Comparison of ENCODE assay signal across 8 cellular contexts in genomic region chr7:2757361-2757903, GRCh38.
DNase-seq lines count a peak whose midpoint lies in the region; ATAC-seq and TF ChIP-seq lines count a peak whose summit lies in the region.

No MANE protein-coding gene starts in this region.

- peak; percentile 2 for ATAC-seq in GM21717 (IDR thresholded peaks at IDR 0.05; ENCODE audit: unreplicated experiment)

- no peak overlapping the region for H3K9ac ChIP-seq in duodenal mucosa (ENCODE audit: low read depth in 1 of 2, low read length in 2 of 2)

- peak overlapping the region; percentile 22 for H3K27ac ChIP-seq in duodenal mucosa (ENCODE audit: low read depth, low read length)
- no peak overlapping the region for H3K27ac ChIP-seq in OCI-LY7 (ENCODE audit: low read depth, low read length, poor library complexity, severe bottlenecking)

- TF ChIP-seq CTCF in BJ (IDR thresholded peaks at IDR 0.05; ENCODE audit: insufficient read depth, low read depth, low read length), result no peak
- no peak for TF ChIP-seq CTCF in neural crest cell (conservative IDR thresholded peaks at IDR 0.05)
- no peak for TF ChIP-seq CTCF in GM13977 (IDR thresholded peaks at IDR 0.05; ENCODE audit: extremely low read depth, insufficient read depth, missing control alignments)
- no peak for TF ChIP-seq CTCF in OCI-LY7 (conservative IDR thresholded peaks at IDR 0.05; ENCODE audit: low read length)

- peak overlapping the region; percentile 8 for H3K4me3 Mint-ChIP-seq in neural crest cell

- no peak overlapping the region for H2AFZ ChIP-seq in OCI-LY7 (ENCODE audit: low read length)

- DNase-seq in BJ (ENCODE audit: low read depth) (no peak), neural crest cell (ENCODE audit: low read depth, low spot score) (no peak), GM13977 (ENCODE audit: low spot score) (no peak), KBM-7 (no peak), OCI-LY7 (ENCODE audit: low spot score) (no peak)

- no TSS peak for BruUV-seq in OCI-LY7 (replicated peaks; lab: Mats Ljungman, UMichigan)

- CTCF ChIA-PET in BJ (lab: Yijun Ruan, JAX), result interaction anchor here (1.0 to 1.7 kb wide), 5 partner anchors 14 to 108 kb away, joined by 3 to 6 read pairs (median 3); no protein-coding TSS in a partner anchor
- CTCF ChIA-PET in OCI-LY7 (lab: Charles Lee; ENCODE audit: unreplicated experiment), result no interaction called here

- in situ Hi-C loops in GM13977 (cut with MboI; ENCODE audit: low pct_unique_long_range_greater_than_20kb, low sequenced_read_pairs, unreplicated experiment), result no loop called here
- in situ Hi-C loops in KBM-7 (cut with MboI; ENCODE audit: low pct_unique_long_range_greater_than_20kb, low sequenced_read_pairs), result no loop called here

- H3K9me2 ChIP-seq in OCI-LY7 (ENCODE audit: insufficient read depth, low read length), result no peaks in the 10 kb centered on the region

- no peaks in the 10 kb centered on the region for H3K9me3 ChIP-seq in duodenal mucosa (ENCODE audit: control insufficient read depth in 1 of 2, low read length in 2 of 2)
- no peaks in the 10 kb centered on the region for H3K9me3 ChIP-seq in OCI-LY7 (ENCODE audit: low read length)

- H3K79me2 ChIP-seq in OCI-LY7 (ENCODE audit: insufficient read depth, low read depth, low read length), result no peaks in the 10 kb centered on the region

- H3K36me3 Mint-ChIP-seq in neural crest cell (ENCODE audit: low read depth), result peaks cover 18% of the 10 kb centered on the region

- intact Hi-C loops in OCI-LY7 (cut with micrococcal nuclease; ENCODE audit: unreplicated experiment), result no loop called here

- no peaks in the 10 kb centered on the region for H3K27me3 ChIP-seq in BJ (ENCODE audit: control insufficient read depth, insufficient read depth, low read length)
- no peaks in the 10 kb centered on the region for H3K27me3 ChIP-seq in duodenal mucosa (ENCODE audit: control insufficient read depth in 1 of 2, insufficient read depth in 2 of 2, low read length in 2 of 2)

- POLR2A ChIA-PET in BJ (lab: Charles Lee) (interaction anchor here (0.6 kb wide), 1 partner anchor 24 kb away, joined by 3 read pairs; no protein-coding TSS in a partner anchor), OCI-LY7 (lab: Charles Lee) (interaction anchor here (1.0 kb wide), 2 partner anchors 10 to 13 kb away, joined by 3 read pairs; no protein-coding TSS in a partner anchor)

- H3K4me1 Mint-ChIP-seq in neural crest cell, result peaks cover 42% of the 10 kb centered on the region

- H4K20me1 ChIP-seq in OCI-LY7 (ENCODE audit: insufficient read depth, low read length), result no peaks in the 10 kb centered on the region

- H3K4me3 ChIP-seq in BJ (ENCODE audit: low read depth, low read length), result peak overlapping the region; percentile 20; the same call in 1 of the 2 replicates
- H3K4me3 ChIP-seq in duodenal mucosa (ENCODE audit: low read depth in 1 of 2, low read length in 2 of 2), result no peak overlapping the region
- H3K4me3 ChIP-seq in OCI-LY7 (ENCODE audit: low read depth, low read length, poor library complexity, severe bottlenecking), result no peak overlapping the region

- no peaks in the 10 kb centered on the region for H3K27me3 Mint-ChIP-seq in neural crest cell (ENCODE audit: low read depth)

- no peak overlapping the region for H3K4me2 ChIP-seq in OCI-LY7 (ENCODE audit: low read length)

- H3K4me1 ChIP-seq in duodenal mucosa (ENCODE audit: control insufficient read depth in 1 of 2, insufficient read depth in 2 of 2, low read length in 2 of 2) (peaks cover 32 to 40% of the 10 kb centered on the region in 2 donors), OCI-LY7 (ENCODE audit: insufficient read depth, low read length, poor library complexity, severe bottlenecking) (no peaks in the 10 kb centered on the region)

- no peaks in the 10 kb centered on the region for H3K9me3 Mint-ChIP-seq in neural crest cell

- H3K36me3 ChIP-seq in BJ (ENCODE audit: control insufficient read depth, insufficient read depth, low read length) (no peaks in the 10 kb centered on the region), duodenal mucosa (ENCODE audit: control insufficient read depth in 1 of 2, insufficient read depth in 2 of 2, low read length in 2 of 2) (peaks cover 0 to 4% of the 10 kb centered on the region in 2 donors), OCI-LY7 (ENCODE audit: insufficient read depth, low read length) (no peaks in the 10 kb centered on the region)

- H3K27ac Mint-ChIP-seq in neural crest cell (ENCODE audit: unreplicated experiment), result peak overlapping the region; percentile 83

TF ChIP-seq in PFSK-1, 5 proteins besides CTCF, POLR2A, EP300 and RAD21:
- TF ChIP-seq SIN3A (IDR thresholded peaks at IDR 0.05; ENCODE audit: borderline replicate concordance, insufficient read depth, low read length), result peak; percentile 66; the same call in 1 of the 2 replicates
- no peak for TF ChIP-seq FOXP2 (optimal IDR thresholded peaks at IDR 0.05; ENCODE audit: borderline replicate concordance, extremely low read depth, extremely low read length, insufficient read depth)
- no peak for TF ChIP-seq POLR2AphosphoS5 (IDR thresholded peaks at IDR 0.05; ENCODE audit: low read depth, low read length)
- 0 out of 2 replicates have a peak, but pooled peaks have one; percentile 10 for TF ChIP-seq TAF1 (IDR thresholded peaks at IDR 0.05; ENCODE audit: borderline replicate concordance, insufficient read depth, low read length)
- TF ChIP-seq REST (IDR thresholded peaks at IDR 0.05; ENCODE audit: insufficient read depth in 1 of 2, low read depth in 2 of 2, low read length in 2 of 2), result no peak
